In the genomic region with DNA sequence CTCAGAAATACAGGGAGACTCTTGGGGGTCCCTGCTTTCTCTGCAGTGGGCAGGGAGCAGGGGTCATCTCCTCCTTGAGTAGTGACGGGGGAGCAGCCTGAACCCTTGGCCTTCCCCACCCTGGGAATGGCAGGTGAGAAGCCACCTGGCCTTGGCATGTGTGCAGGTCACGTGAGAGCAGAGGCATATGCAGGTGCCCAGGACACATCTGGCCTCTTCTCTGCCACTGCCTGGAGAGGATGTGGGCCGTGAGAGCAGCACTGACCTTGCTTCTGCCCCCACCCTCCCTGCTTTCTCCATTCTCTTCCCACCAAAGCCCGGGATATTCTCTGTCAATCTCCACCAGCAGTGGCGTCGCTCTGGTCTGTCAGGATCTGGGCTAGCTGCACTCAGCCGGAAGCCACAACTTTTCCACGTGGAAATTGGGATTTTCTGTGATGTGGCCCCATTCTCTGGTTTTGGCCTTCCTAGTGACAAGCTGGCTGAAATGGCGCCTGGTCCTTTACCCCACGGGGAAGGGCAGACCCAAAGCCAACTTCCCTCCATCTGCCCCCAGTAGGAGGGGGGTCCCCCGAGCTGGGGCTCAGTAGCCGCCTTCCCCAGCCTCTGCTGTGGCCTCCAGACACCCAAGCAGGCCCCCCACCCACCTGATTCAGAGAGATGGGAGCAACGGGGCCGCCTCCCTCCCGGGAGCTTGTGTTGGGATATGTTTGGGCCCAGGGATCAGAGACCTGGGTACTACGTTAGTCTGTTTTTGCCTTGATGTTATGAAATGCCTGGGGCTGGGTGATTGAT, we compare ENCODE assay signal across 32 cellular contexts.
"Had no signal": no experiment of that assay in that cellular context is flagged by ENCODE, and none has a peak within 500 bp of the region (broad histone marks: within the 10 kb centered on the region; RNA-seq: fewer than 3 reads in every experiment).

No MANE protein-coding gene starts in this region.

- H3K27ac ChIP-seq: colonic mucosa, epithelial cell of prostate, esophagus squamous epithelium, heart right ventricle, lower lobe of right lung, pancreas, psoas muscle, thyroid gland had no signal

- H3K9me3 ChIP-seq: colonic mucosa, pancreas, thyroid gland had no signal

- H3K4me3 ChIP-seq: colonic mucosa, esophagus squamous epithelium, heart right ventricle, lower lobe of right lung, mucosa of descending colon, pancreas, psoas muscle, thyroid gland had no signal

- H3K4me1 ChIP-seq: colonic mucosa, heart right ventricle, lower lobe of right lung, pancreas, psoas muscle had no signal

- FAIRE-seq: bronchial epithelial cell, endometrium, pancreas had no signal

- H3K36me3 ChIP-seq: colonic mucosa, esophagus squamous epithelium, heart right ventricle, lower lobe of right lung, pancreas, thyroid gland had no signal

- ATAC-seq: activated naive CD8-positive, alpha-beta T cell treated with anti-CD3 and anti-CD28 coated beads, Interleukin-2, amount 50 U/mL, for 24 hours; heart right ventricle; left lobe of liver; lower lobe of right lung; mucosa of descending colon; psoas muscle; stimulated activated memory B cell treated with anti-CD40 and anti-IgM and Interleukin-4, amounts not matched to agents 10 μg/mL and 1 μg/mL and 100 μg/mL, for 72 hours; stimulated activated naive CD8-positive, alpha-beta T cell treated with anti-CD3 and anti-CD28 coated beads, Interleukin-15, amount 100 ng/mL, for 72 hours; T-cell had no signal

- H3K27me3 ChIP-seq: colonic mucosa, pancreas, thyroid gland had no signal

- DNase-seq: activated CD4-positive, alpha-beta T cell treated with anti-CD3 and anti-CD28 coated beads for 4 hours; activated CD4-positive, alpha-beta T cell treated with anti-CD3 and anti-CD28 coated beads, Interleukin-2, amount 50 U/mL, for 48 hours; activated CD4-positive, CD25-positive, alpha-beta regulatory T cell; activated CD8-positive, alpha-beta memory T cell treated with anti-CD3 and anti-CD28 coated beads for 24 hours; activated gamma-delta T cell; activated naive CD8-positive, alpha-beta T cell treated with anti-CD3 and anti-CD28 coated beads, Interleukin-2, amount 50 U/mL, for 24 hours; amygdala; cerebellar nuclear complex; colonic mucosa; effector CD8-positive, alpha-beta T cell; esophagus squamous epithelium; foreskin melanocyte; heart right ventricle; kidney glomerular epithelial cell; lower lobe of right lung; mesenchymal stem cell; mucosa of descending colon; psoas muscle; right cardiac atrium; stimulated activated CD4-positive, alpha-beta T cell treated with anti-CD3 and anti-CD28 coated beads, Interleukin-12 subunit alpha, Interleukin-12 subunit beta, amount 100 ng/mL, for 4 hours; stimulated activated CD4-positive, alpha-beta T cell treated with anti-CD3 and anti-CD28 coated beads, Interleukin-4, amount 100 ng/mL, for 24 hours; stimulated activated CD8-positive, alpha-beta memory T cell treated with anti-CD3 and anti-CD28 coated beads, Interleukin-4, amount 100 ng/mL, for 48 hours; stimulated activated naive CD8-positive, alpha-beta T cell treated with anti-CD3 and anti-CD28 coated beads, Interleukin-15, amount 100 ng/mL, for 72 hours; substantia nigra; T-cell; thyroid gland had no signal
